Comparison of ENCODE assay signal across 21 cellular contexts in the genomic region with DNA sequence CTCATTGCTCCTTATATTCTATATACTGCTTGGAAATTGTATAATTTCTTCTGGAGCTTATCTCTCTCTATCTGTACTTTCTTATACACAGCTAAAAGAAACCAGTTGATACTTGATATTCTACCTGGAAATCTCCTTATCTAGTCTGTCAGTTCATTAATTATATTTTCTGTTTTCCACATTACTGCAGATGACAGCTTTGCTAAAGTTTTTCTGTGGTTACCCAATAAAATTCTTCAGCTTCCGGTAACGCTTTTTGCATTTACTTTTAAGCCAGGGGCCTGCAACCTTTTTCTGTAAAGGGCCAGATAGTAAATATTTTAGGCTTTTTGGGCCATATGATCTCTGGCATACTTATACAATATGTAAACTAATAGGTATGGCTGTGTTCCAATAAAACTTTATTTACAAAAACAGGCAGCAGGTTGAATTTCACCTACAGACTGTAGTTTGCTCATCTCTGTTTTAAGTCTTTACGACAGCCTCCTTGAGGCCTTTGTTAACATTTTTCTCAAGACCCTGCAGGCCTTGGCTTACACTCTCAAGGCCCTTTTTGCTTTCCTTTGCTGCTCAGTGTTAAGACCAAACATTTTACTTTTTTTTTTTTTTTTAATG. TPM values are rescaled to one million over a fixed set of nuclear protein-coding genes. Genes with fewer than 3 reads are reported as not detected.
A peak's percentile ranks its signal among the peaks of the same experiment; 100 is the strongest.
DNase-seq lines count a peak whose midpoint lies in the region; ATAC-seq, FAIRE-seq and TF ChIP-seq lines count a peak whose summit lies in the region.
"Had no signal": no experiment of that assay in that cellular context is flagged by ENCODE, and none has a peak within 500 bp of the region (broad histone marks: within the 10 kb centered on the region; RNA-seq: fewer than 3 reads in every experiment).

No MANE protein-coding gene starts in this region.

- peaks cover 6% of the 10 kb centered on the region for H3K4me1 Mint-ChIP-seq in activated naive CD4-positive, alpha-beta T cell treated with anti-CD3 and anti-CD28 coated beads, Interleukin-2, amount 50 U/mL, for 24 hours
- H3K4me1 Mint-ChIP-seq in progenitor cell of endocrine pancreas (ENCODE audit: low read depth): peaks cover 11% of the 10 kb centered on the region

- ATAC-seq in activated naive CD4-positive, alpha-beta T cell treated with anti-CD3 and anti-CD28 coated beads, Interleukin-2, amount 50 U/mL, for 72 hours: no peak
- ATAC-seq in GM12878 (no peak), GM21529 (IDR thresholded peaks at IDR 0.05; ENCODE audit: unreplicated experiment) (no peak)

- no peak overlapping the region for H3K9ac ChIP-seq in GM12878 (ENCODE audit: control insufficient read depth, insufficient read depth, low read length)

- WGBS in GM12878 (ENCODE audit: insufficient coverage, insufficient replicate concordance, low lambda C conversion rate, missing lambda C conversion rate): 100% methylated on average over 3 of the region's 3 CpGs

- no peak for FAIRE-seq in GM12878 (lab: Jason Lieb, UNC)
- FAIRE-seq in GM12892 (lab: Jason Lieb, UNC): no peak
- FAIRE-seq: H1, RCC 7860 had no signal

- TF ChIP-seq EP300 in GM12878 (IDR thresholded peaks at IDR 0.05; ENCODE audit: borderline replicate concordance in 1 of 2, control insufficient read depth in 1 of 2, low read depth in 2 of 2, low read length in 2 of 2): no peak

- H3K4me1 ChIP-seq in GM12878 (ENCODE audit: control insufficient read depth, insufficient read depth, low read length): peaks cover under 1% of the 10 kb centered on the region
- H3K4me1 ChIP-seq: BE2C had no signal

- no peaks in the 10 kb centered on the region for H3K9me3 ChIP-seq in GM12878 (replicated peaks; ENCODE audit: control insufficient read depth, insufficient read depth, low read length)
- H3K9me3 ChIP-seq: BE2C had no signal

- no peak overlapping the region for H3K4me3 Mint-ChIP-seq in activated naive CD4-positive, alpha-beta T cell treated with anti-CD3 and anti-CD28 coated beads, Interleukin-2, amount 50 U/mL, for 24 hours
- H3K4me3 Mint-ChIP-seq in progenitor cell of endocrine pancreas (ENCODE audit: low read depth): no peak overlapping the region
- H3K4me3 Mint-ChIP-seq: CD4-positive, alpha-beta memory T cell had no signal

- no peak for DNase-seq in activated naive CD4-positive, alpha-beta T cell treated with anti-CD3 and anti-CD28 coated beads, Interleukin-2, amount 50 U/mL, for 72 hours (ENCODE audit: low spot score in 2 of 2)
- DNase-seq in M059J (ENCODE audit: low read depth): peak; percentile 40
- no peak for DNase-seq in GM12878 (ENCODE audit: low read depth, low spot score)
- no peak for DNase-seq in progenitor cell of endocrine pancreas (ENCODE audit: low spot score, unreplicated experiment)
- DNase-seq in GM12892 (ENCODE audit: insufficient read length): no peak
- DNase-seq in kidney tubule cell (ENCODE audit: low spot score): no peak
- DNase-seq: BE2C; Calu3; CD4-positive, alpha-beta memory T cell; DMS53; MV-4-11; NCI-H1417 treated with DMSO at 0.1 percent for 48 hours; NCI-H2029; NCI-H2171 treated with DMSO at 0.1 percent for 48 hours; NCI-H524 treated with DMSO at 0.1 percent for 48 hours; SHP77 treated with DMSO at 0.1 percent for 48 hours had no signal

- H3K4me2 ChIP-seq in GM12878 (ENCODE audit: control insufficient read depth, insufficient read depth): no peak overlapping the region

- peaks cover 0 to 2% of the 10 kb centered on the region in 2 experiments; a peak in 2 of 4 replicates for H3K36me3 ChIP-seq in GM12878 (ENCODE audit: control insufficient read depth in 2 of 2, insufficient read depth in 2 of 2, low read length in 1 of 2)
- H3K36me3 ChIP-seq: BE2C had no signal

- H3K27ac Mint-ChIP-seq in activated naive CD4-positive, alpha-beta T cell treated with anti-CD3 and anti-CD28 coated beads, Interleukin-2, amount 50 U/mL, for 24 hours: peak overlapping the region; percentile 46
- H3K27ac Mint-ChIP-seq in activated naive CD4-positive, alpha-beta T cell treated with anti-CD3 and anti-CD28 coated beads, Interleukin-2, amount 50 U/mL, for 72 hours: no peak overlapping the region
- H3K27ac Mint-ChIP-seq in progenitor cell of endocrine pancreas: peak overlapping the region; percentile 22

- intact Hi-C loops in GM12878 (cut with micrococcal nuclease; ENCODE audit: unreplicated experiment): no loop called here

- no peaks in the 10 kb centered on the region for H4K20me1 ChIP-seq in GM12878 (ENCODE audit: control insufficient read depth, insufficient read depth)

- TF ChIP-seq RAD21 in GM12878 (IDR thresholded peaks at IDR 0.05; ENCODE audit: insufficient read depth, low read depth, low read length): no peak

- in situ Hi-C loops in GM12878 (cut with MboI): no loop called here

- RAD21 ChIA-PET in GM12878 (lab: Charles Lee; ENCODE audit: unreplicated experiment): no interaction called here

- H3K27me3 Mint-ChIP-seq in activated naive CD4-positive, alpha-beta T cell treated with anti-CD3 and anti-CD28 coated beads, Interleukin-2, amount 50 U/mL, for 24 hours: no peaks in the 10 kb centered on the region
- H3K27me3 Mint-ChIP-seq in progenitor cell of endocrine pancreas: no peaks in the 10 kb centered on the region
- H3K27me3 Mint-ChIP-seq: CD4-positive, alpha-beta memory T cell had no signal

- H3K36me3 Mint-ChIP-seq in activated naive CD4-positive, alpha-beta T cell treated with anti-CD3 and anti-CD28 coated beads, Interleukin-2, amount 50 U/mL, for 24 hours: no peaks in the 10 kb centered on the region
- no peaks in the 10 kb centered on the region for H3K36me3 Mint-ChIP-seq in activated naive CD4-positive, alpha-beta T cell treated with anti-CD3 and anti-CD28 coated beads, Interleukin-2, amount 50 U/mL, for 72 hours
- peaks cover 8% of the 10 kb centered on the region for H3K36me3 Mint-ChIP-seq in progenitor cell of endocrine pancreas (ENCODE audit: insufficient read depth)
- H3K36me3 Mint-ChIP-seq: CD4-positive, alpha-beta memory T cell had no signal

- no peak for TF ChIP-seq POLR2A in GM12878 (IDR thresholded peaks at IDR 0.05; ENCODE audit: low read depth, low read length)
- TF ChIP-seq POLR2A in GM12892 (IDR thresholded peaks at IDR 0.05; ENCODE audit: low read depth, low read length): no peak

- BruUV-seq in GM12878 (replicated peaks; lab: Mats Ljungman, UMichigan): no TSS peak

- POLR2A ChIA-PET in GM12878 (lab: Charles Lee): interaction anchor here (0.6 to 0.7 kb wide), 2 partner anchors 23 to 150 kb away, joined by 3 to 6 read pairs; no protein-coding TSS in a partner anchor

- CTCF ChIA-PET in GM12878 (lab: Yijun Ruan, JAX): interaction anchor here (0.6 to 2.1 kb wide), 3 partner anchors 13 to 57 kb away, joined by 3 to 7 read pairs (median 3); no protein-coding TSS in a partner anchor

- SMC1A ChIA-PET in GM12878 (lab: Charles Lee; ENCODE audit: uncharacterized antibody, unreplicated experiment): interaction anchor here (1.0 to 1.5 kb wide), 2 partner anchors 9 to 58 kb away, joined by 3 to 4 read pairs; no protein-coding TSS in a partner anchor

- TF ChIP-seq CTCF in GM12878 (IDR thresholded peaks at IDR 0.05 in 2 of 3, conservative IDR thresholded peaks at IDR 0.05 in 1 of 3; ENCODE audit: control insufficient read depth in 2 of 3, extremely low read depth in 1 of 3, insufficient read depth in 1 of 3, low read depth in 3 of 3, low read length in 3 of 3) (no peak), progenitor cell of endocrine pancreas (IDR thresholded peaks at IDR 0.05; ENCODE audit: unreplicated experiment) (no peak)

- H3K27me3 ChIP-seq in GM12878 (replicated peaks in 1 of 2; ENCODE audit: control insufficient read depth in 2 of 2, insufficient read depth in 2 of 2, low read length in 1 of 2): no peaks in the 10 kb centered on the region
- H3K27me3 ChIP-seq: BE2C had no signal

- peaks cover 28% of the 10 kb centered on the region for H3K79me2 ChIP-seq in GM12878 (ENCODE audit: control insufficient read depth, insufficient read depth, low read length)

- no peak overlapping the region for H2AFZ ChIP-seq in GM12878 (ENCODE audit: control insufficient read depth, low read depth, low read length)

- H3K4me3 ChIP-seq in GM12878: no peak overlapping the region

- no peaks in the 10 kb centered on the region for H3K9me3 Mint-ChIP-seq in activated naive CD4-positive, alpha-beta T cell treated with anti-CD3 and anti-CD28 coated beads, Interleukin-2, amount 50 U/mL, for 24 hours
- H3K9me3 Mint-ChIP-seq in activated naive CD4-positive, alpha-beta T cell treated with anti-CD3 and anti-CD28 coated beads, Interleukin-2, amount 50 U/mL, for 72 hours: no peaks in the 10 kb centered on the region
- H3K9me3 Mint-ChIP-seq in progenitor cell of endocrine pancreas (ENCODE audit: low read depth): no peaks in the 10 kb centered on the region
- H3K9me3 Mint-ChIP-seq: CD4-positive, alpha-beta memory T cell had no signal

- no peak overlapping the region for H3K27ac ChIP-seq in GM12878 (ENCODE audit: control insufficient read depth, insufficient read depth)
- H3K27ac ChIP-seq: 22Rv1 had no signal

RNA-seq across cellular contexts. Expression of a gene that starts 48.3 kb away (rescaled TPM):
- 10 to 100 TPM; 14.3 to 20.8 TPM for total RNA-seq in activated naive CD4-positive, alpha-beta T cell treated with anti-CD3 and anti-CD28 coated beads, Interleukin-2, amount 50 U/mL, for 72 hours
- total RNA-seq in M059J (2014; rRNA removed; shearing (Covaris generic)): 12.3 and 29.9 TPM in 2 replicates
- 99.1 and 102 TPM in 2 replicates for total RNA-seq in GM12878 (2013; cell fraction: nucleolus; rRNA removed)
- total RNA-seq in GM12878 (2014; rRNA removed) (17.2 and 23.0 TPM in 2 replicates), GM12878 (2014; rRNA removed; fragmentation: Illumina TruSeq; extraction: Trizol) (29.6 and 30.0 TPM in 2 replicates), GM12878 (2021) (22.7 and 26.2 TPM in 2 replicates), progenitor cell of endocrine pancreas (84.4 and 87.1 TPM in 2 replicates)
- 24.7 TPM for polyA plus RNA-seq in GM12878 (2011; ENCODE audit: low read depth)
- polyA plus RNA-seq in GM12878 (2011; rRNA removed) (54.2 and 76.7 TPM in 2 replicates), GM12878 (2014; fragmentation: Illumina TruSeq; extraction: Trizol) (36.0 and 39.8 TPM in 2 replicates), GM12878 (2014; fragmentation: Nextera tagmentation; extraction: Ambion mirVana) (10 to 100 TPM in 1 of 2 experiments, 1 to 10 TPM in 1; 9.0 to 12.9 TPM), GM12878 (2014; rRNA removed) (25.2 TPM in 2 replicates), GM12878 (2016; fragmentation: Nextera tagmentation; extraction: Ambion mirVana) (10 to 100 TPM; 28.8 to 36.9 TPM)
- polyA plus RNA-seq in GM12878 (2011; cell fraction: cytosol; rRNA removed): 45.9 and 58.8 TPM in 2 replicates
- polyA plus RNA-seq in GM12878 (2011; cell fraction: nucleus; rRNA removed): 29.2 and 32.2 TPM in 2 replicates
- 26.5 and 28.7 TPM in 2 replicates for polyA plus RNA-seq in GM12878 (2012)
- 73.0 and 74.3 TPM in 2 replicates for polyA minus RNA-seq in GM12878 (2011; rRNA and poly(A)+ RNA removed)
- polyA minus RNA-seq in GM12878 (2011; cell fraction: cytosol; rRNA and poly(A)+ RNA removed): 31.5 and 40.1 TPM in 2 replicates
- 26.4 and 37.9 TPM in 2 replicates for polyA minus RNA-seq in GM12878 (2011; cell fraction: nucleus; rRNA and poly(A)+ RNA removed)
- 36.1 TPM for polyA plus RNA-seq in GM12892 (2012; ENCODE audit: missing spikeins)

Comparison
In these comparisons a context has a peak if more than half of its experiments do, and no peak if none do; other contexts are left out.
1. H3K27ac Mint-ChIP-seq: peak in activated naive CD4-positive, alpha-beta T cell treated with anti-CD3 and anti-CD28 coated beads, Interleukin-2, amount 50 U/mL, for 24 hours (single experiment) and progenitor cell of endocrine pancreas (single experiment); none in activated naive CD4-positive, alpha-beta T cell treated with anti-CD3 and anti-CD28 coated beads, Interleukin-2, amount 50 U/mL, for 72 hours (0 of 2).